In genomic region chr9:97096793-97097192, GRCh38 we compare ENCODE assay signal across 30 cellular contexts. TPM values are rescaled to one million over a fixed set of nuclear protein-coding genes. Genes with fewer than 3 reads are reported as not detected.
"Had no signal": no experiment of that assay in that cellular context is flagged by ENCODE, and none has a peak within 500 bp of the region (broad histone marks: within the 10 kb centered on the region; RNA-seq: fewer than 3 reads in every experiment).

No MANE protein-coding gene starts in this region.

- H3K27ac Mint-ChIP-seq: stimulated activated effector memory CD8-positive, alpha-beta T cell treated with anti-CD3 and anti-CD28 coated beads, Interleukin-12 subunit alpha, Interleukin-12 subunit beta, amount 100 ng/mL, for 72 hours; stimulated activated memory B cell treated with anti-CD40 and anti-IgM and Interleukin-4, amounts not matched to agents 10 μg/mL and 1 μg/mL and 100 μg/mL, for 72 hours; stimulated activated naive B cell treated with anti-CD40 and anti-IgM and Interleukin-4, amounts not matched to agents 10 μg/mL and 1 μg/mL and 100 μg/mL, for 72 hours; stimulated activated naive CD8-positive, alpha-beta T cell treated with anti-CD3 and anti-CD28 coated beads, Interleukin-15, amount 100 ng/mL, for 72 hours; stimulated activated naive CD8-positive, alpha-beta T cell treated with anti-CD3 and anti-CD28 coated beads, Interleukin-15, Interleukin-2, amounts not matched to agents 100 ng/mL and 50 ng/mL, for 24 hours; type B pancreatic cell had no signal

- H3K36me3 ChIP-seq: stomach, suprapubic skin, thoracic aorta, thyroid gland, tibial artery, tibial nerve, transverse colon, upper lobe of left lung, upper lobe of right lung, uterus, vagina had no signal

- H3K9me3 ChIP-seq: stomach, suprapubic skin, testis, thoracic aorta, thyroid gland, tibial artery, tibial nerve, transverse colon, upper lobe of left lung, upper lobe of right lung, uterus, vagina had no signal

- H3K27me3 ChIP-seq: stomach, testis, thyroid gland, tibial artery, tibial nerve, transverse colon, upper lobe of left lung, upper lobe of right lung, uterus, vagina had no signal

- FAIRE-seq: urothelium cell line had no signal

- DNase-seq: stimulated activated CD4-positive, alpha-beta T cell treated with anti-CD3 and anti-CD28 coated beads, Interleukin-2, amount 100 ng/mL, for 48 hours; stimulated activated CD4-positive, alpha-beta T cell treated with anti-CD3 and anti-CD28 coated beads, Interleukin-4, amount 100 ng/mL, for 1 hour; stimulated activated CD4-positive, alpha-beta T cell treated with anti-CD3 and anti-CD28 coated beads, Interleukin-4, amount 100 ng/mL, for 24 hours; stimulated activated CD4-positive, alpha-beta T cell treated with anti-CD3 and anti-CD28 coated beads, Interleukin-4, amount 100 ng/mL, for 4 hours; stimulated activated CD8-positive, alpha-beta memory T cell treated with anti-CD3 and anti-CD28 coated beads, Interleukin-4, amount 100 ng/mL, for 48 hours; stimulated activated naive B cell treated with anti-CD40 and anti-IgM and Interleukin-4, amounts not matched to agents 10 μg/mL and 1 μg/mL and 100 μg/mL, for 72 hours; stimulated activated naive CD4-positive, alpha-beta T cell; stimulated activated naive CD4-positive, alpha-beta T cell treated with Interleukin-2 at 50 U/mL for 16 hours; stimulated activated naive CD8-positive, alpha-beta T cell treated with anti-CD3 and anti-CD28 coated beads, Interleukin-15, amount 100 ng/mL, for 72 hours; stimulated activated naive CD8-positive, alpha-beta T cell treated with anti-CD3 and anti-CD28 coated beads, Interleukin-15, Interleukin-2, amounts not matched to agents 100 U/mL and 50 U/mL, for 24 hours; stomach; substantia nigra; testis; thyroid gland; tibial artery; transverse colon; trophoblast cell; upper lobe of left lung; upper lobe of right lung; uterus had no signal

- ATAC-seq: stimulated activated effector memory CD8-positive, alpha-beta T cell treated with anti-CD3 and anti-CD28 coated beads, Interleukin-12 subunit alpha, Interleukin-12 subunit beta, amount 100 ng/mL, for 72 hours; stimulated activated memory B cell treated with anti-CD40 and anti-IgM and Interleukin-4, amounts not matched to agents 10 μg/mL and 1 μg/mL and 100 μg/mL, for 72 hours; stimulated activated naive B cell treated with anti-CD40 and anti-IgM and Interleukin-4, amounts not matched to agents 10 μg/mL and 1 μg/mL and 100 μg/mL, for 72 hours; stimulated activated naive CD8-positive, alpha-beta T cell treated with anti-CD3 and anti-CD28 coated beads, Interleukin-15, amount 100 ng/mL, for 72 hours; stimulated activated naive CD8-positive, alpha-beta T cell treated with anti-CD3 and anti-CD28 coated beads, Interleukin-15, Interleukin-2, amounts not matched to agents 100 U/mL and 50 U/mL, for 24 hours; upper lobe of right lung had no signal

- H3K4me1 Mint-ChIP-seq: stimulated activated effector memory CD8-positive, alpha-beta T cell treated with anti-CD3 and anti-CD28 coated beads, Interleukin-12 subunit alpha, Interleukin-12 subunit beta, amount 100 ng/mL, for 72 hours; stimulated activated memory B cell treated with anti-CD40 and anti-IgM and Interleukin-4, amounts not matched to agents 10 μg/mL and 1 μg/mL and 100 μg/mL, for 72 hours; stimulated activated naive B cell treated with anti-CD40 and anti-IgM and Interleukin-4, amounts not matched to agents 10 μg/mL and 1 μg/mL and 100 μg/mL, for 72 hours; stimulated activated naive CD8-positive, alpha-beta T cell treated with anti-CD3 and anti-CD28 coated beads, Interleukin-15, amount 100 ng/mL, for 72 hours had no signal

- H3K27me3 Mint-ChIP-seq: stimulated activated memory B cell treated with anti-CD40 and anti-IgM and Interleukin-4, amounts not matched to agents 10 μg/mL and 1 μg/mL and 100 μg/mL, for 72 hours; type B pancreatic cell had no signal

- H3K4me3 Mint-ChIP-seq: stimulated activated effector memory CD8-positive, alpha-beta T cell treated with anti-CD3 and anti-CD28 coated beads, Interleukin-12 subunit alpha, Interleukin-12 subunit beta, amount 100 ng/mL, for 72 hours; stimulated activated memory B cell treated with anti-CD40 and anti-IgM and Interleukin-4, amounts not matched to agents 10 μg/mL and 1 μg/mL and 100 μg/mL, for 72 hours; stimulated activated naive B cell treated with anti-CD40 and anti-IgM and Interleukin-4, amounts not matched to agents 10 μg/mL and 1 μg/mL and 100 μg/mL, for 72 hours; stimulated activated naive CD8-positive, alpha-beta T cell treated with anti-CD3 and anti-CD28 coated beads, Interleukin-15, amount 100 ng/mL, for 72 hours; stimulated activated naive CD8-positive, alpha-beta T cell treated with anti-CD3 and anti-CD28 coated beads, Interleukin-15, Interleukin-2, amounts not matched to agents 100 ng/mL and 50 ng/mL, for 24 hours; type B pancreatic cell had no signal

- H3K4me3 ChIP-seq: stomach, suprapubic skin, testis, thoracic aorta, thyroid gland, tibial artery, tibial nerve, transverse colon, upper lobe of left lung, upper lobe of right lung, uterus, vagina had no signal

- H3K36me3 Mint-ChIP-seq: stimulated activated effector memory CD8-positive, alpha-beta T cell treated with anti-CD3 and anti-CD28 coated beads, Interleukin-12 subunit alpha, Interleukin-12 subunit beta, amount 100 ng/mL, for 72 hours; stimulated activated memory B cell treated with anti-CD40 and anti-IgM and Interleukin-4, amounts not matched to agents 10 μg/mL and 1 μg/mL and 100 μg/mL, for 72 hours; stimulated activated naive B cell treated with anti-CD40 and anti-IgM and Interleukin-4, amounts not matched to agents 10 μg/mL and 1 μg/mL and 100 μg/mL, for 72 hours; type B pancreatic cell had no signal

- H3K27ac ChIP-seq: stomach, suprapubic skin, testis, thoracic aorta, thyroid gland, tibial artery, tibial nerve, transverse colon, upper lobe of left lung, upper lobe of right lung, uterus, vagina had no signal

- H3K4me1 ChIP-seq: stomach, suprapubic skin, testis, thyroid gland, tibial artery, tibial nerve, transverse colon, upper lobe of left lung, upper lobe of right lung, uterus, vagina had no signal

- H3K9me3 Mint-ChIP-seq: stimulated activated effector memory CD8-positive, alpha-beta T cell treated with anti-CD3 and anti-CD28 coated beads, Interleukin-12 subunit alpha, Interleukin-12 subunit beta, amount 100 ng/mL, for 72 hours; stimulated activated memory B cell treated with anti-CD40 and anti-IgM and Interleukin-4, amounts not matched to agents 10 μg/mL and 1 μg/mL and 100 μg/mL, for 72 hours; stimulated activated naive B cell treated with anti-CD40 and anti-IgM and Interleukin-4, amounts not matched to agents 10 μg/mL and 1 μg/mL and 100 μg/mL, for 72 hours; stimulated activated naive CD8-positive, alpha-beta T cell treated with anti-CD3 and anti-CD28 coated beads, Interleukin-15, amount 100 ng/mL, for 72 hours; stimulated activated naive CD8-positive, alpha-beta T cell treated with anti-CD3 and anti-CD28 coated beads, Interleukin-15, Interleukin-2, amounts not matched to agents 100 ng/mL and 50 ng/mL, for 24 hours; type B pancreatic cell had no signal

RNA-seq across cellular contexts. Expression of gene CTSV, which starts 57.9 kb away (rescaled TPM):
- total RNA-seq: ureter had no signal
